In the genomic region with DNA sequence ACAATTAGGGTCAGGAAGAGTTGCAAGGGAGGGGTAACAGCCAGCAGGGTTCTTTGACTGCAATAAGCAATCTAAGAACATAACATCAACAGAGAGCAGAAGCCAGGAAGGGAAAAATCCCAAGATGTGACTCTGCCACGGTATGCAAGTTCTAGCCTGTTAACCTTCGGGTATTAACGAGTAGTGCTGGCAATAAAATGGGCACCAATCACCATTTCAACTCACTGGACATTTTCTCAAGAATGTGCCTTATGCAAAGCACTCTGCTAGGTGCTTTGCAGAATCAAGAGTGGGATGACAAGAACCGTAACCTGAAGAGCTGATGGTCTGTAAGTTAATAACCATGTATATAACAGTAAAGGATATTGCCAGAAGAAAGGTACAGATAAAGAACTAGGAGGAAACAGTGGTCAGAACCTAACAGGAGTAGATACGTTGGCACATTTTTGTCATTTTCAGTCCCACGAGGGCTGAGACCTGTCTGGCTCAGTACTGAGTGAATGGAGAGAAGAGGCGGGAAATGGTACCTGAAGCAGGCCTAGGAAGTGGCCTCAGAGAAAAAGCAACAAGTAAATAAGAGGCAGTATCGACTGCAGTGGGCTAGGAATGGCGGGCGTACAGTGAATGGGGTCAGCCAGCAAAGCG, we compare ENCODE assay signal across 8 cellular contexts. TPM values are rescaled to one million over a fixed set of nuclear protein-coding genes. Genes with fewer than 3 reads are reported as not detected.
DNase-seq lines count a peak whose midpoint lies in the region; ATAC-seq and TF ChIP-seq lines count a peak whose summit lies in the region.

No MANE protein-coding gene starts in this region.

- DNase-seq in GDM1 (lab: John Stamatoyannopoulos, UW) (peak; percentile 39), Karpas-422 (peak; percentile 72), ascending aorta (ENCODE audit: low spot score in 2 of 2) (no peak), iris pigment epithelial cell (ENCODE audit: low read depth) (peak; percentile 30), SIG-M5 treated with dmso at 0.1 percent for 504 hours (lab: John Stamatoyannopoulos, UW; ENCODE audit: unreplicated experiment) (no peak)
- DNase-seq in stimulated activated naive CD8-positive, alpha-beta T cell treated with anti-CD3 and anti-CD28 coated beads, Interleukin-15, amount 100 ng/mL, for 72 hours, result peak; percentile 10 to 11

- H3K4me3 ChIP-seq in Karpas-422 (ENCODE audit: low read length) (peak overlapping the region; percentile 90), ascending aorta (peak overlapping the region; percentile 86 to 92)

- H3K27ac ChIP-seq in Karpas-422 (ENCODE audit: low read length) (peak overlapping the region; percentile 92), ascending aorta (peak overlapping the region; percentile 79 to 81)

- H3K9ac ChIP-seq in Karpas-422 (ENCODE audit: low read length), result peak overlapping the region; percentile 98

- no peak overlapping the region for H2AFZ ChIP-seq in Karpas-422 (ENCODE audit: low read length)

- peak overlapping the region; percentile 88 to 97 for H3K4me3 Mint-ChIP-seq in stimulated activated naive CD8-positive, alpha-beta T cell treated with anti-CD3 and anti-CD28 coated beads, Interleukin-15, amount 100 ng/mL, for 72 hours

- TF ChIP-seq CTCF in ascending aorta (IDR thresholded peaks at IDR 0.05), result no peak

- peaks cover 46% of the 10 kb centered on the region for H3K4me1 ChIP-seq in Karpas-422 (ENCODE audit: low read length)
- H3K4me1 ChIP-seq in ascending aorta, result no peaks in the 10 kb centered on the region

- no peaks in the 10 kb centered on the region for H4K20me1 ChIP-seq in Karpas-422 (ENCODE audit: insufficient read depth, low read depth, low read length)

- H3K27ac Mint-ChIP-seq in stimulated activated naive CD8-positive, alpha-beta T cell treated with anti-CD3 and anti-CD28 coated beads, Interleukin-15, amount 100 ng/mL, for 72 hours, result peak overlapping the region; percentile 91 to 99

- H3K9me2 ChIP-seq in Karpas-422 (replicated peaks; ENCODE audit: insufficient read depth, low read length), result no peaks in the 10 kb centered on the region

- H3K27me3 ChIP-seq in Karpas-422 (ENCODE audit: low read length), result no peaks in the 10 kb centered on the region
- no peaks in the 10 kb centered on the region for H3K27me3 ChIP-seq in ascending aorta

- H3K9me3 Mint-ChIP-seq in stimulated activated naive CD8-positive, alpha-beta T cell treated with anti-CD3 and anti-CD28 coated beads, Interleukin-15, amount 100 ng/mL, for 72 hours, result no peaks in the 10 kb centered on the region

- ATAC-seq in GM21390 (IDR thresholded peaks at IDR 0.05; ENCODE audit: unreplicated experiment) (peak; percentile 5), HG02970 (IDR thresholded peaks at IDR 0.05; ENCODE audit: low FRiP score, unreplicated experiment) (no peak)
- peak; percentile 22 for ATAC-seq in stimulated activated naive CD8-positive, alpha-beta T cell treated with anti-CD3 and anti-CD28 coated beads, Interleukin-15, amount 100 ng/mL, for 72 hours

- H3K4me1 Mint-ChIP-seq in stimulated activated naive CD8-positive, alpha-beta T cell treated with anti-CD3 and anti-CD28 coated beads, Interleukin-15, amount 100 ng/mL, for 72 hours, result peaks cover 42% of the 10 kb centered on the region

- peaks cover 28% of the 10 kb centered on the region for H3K36me3 ChIP-seq in Karpas-422 (ENCODE audit: insufficient read depth, low read length)
- H3K36me3 ChIP-seq in ascending aorta, result no peaks in the 10 kb centered on the region

- H3K4me2 ChIP-seq in Karpas-422 (ENCODE audit: low read depth, low read length, poor library complexity, severe bottlenecking), result peak overlapping the region; percentile 94

- intact Hi-C loops in ascending aorta (cut with DNase I), result loop anchor here (2.0 to 10.0 kb wide), 4 partner anchors 31 to 461 kb away; a partner anchor contains a TSS

- peaks cover 73% of the 10 kb centered on the region for H3K79me2 ChIP-seq in Karpas-422 (ENCODE audit: low read length)

- H3K27me3 Mint-ChIP-seq in stimulated activated naive CD8-positive, alpha-beta T cell treated with anti-CD3 and anti-CD28 coated beads, Interleukin-15, amount 100 ng/mL, for 72 hours, result no peaks in the 10 kb centered on the region

- H3K9me3 ChIP-seq in Karpas-422 (ENCODE audit: low read length) (no peaks in the 10 kb centered on the region), ascending aorta (no peaks in the 10 kb centered on the region)

RNA-seq across cellular contexts. Expression of a gene that starts 2.7 kb away (rescaled TPM):
- total RNA-seq in Karpas-422 (2014; rRNA removed; shearing (Covaris generic); ENCODE audit: low replicate concordance), result 19.4 and 42.4 TPM in 2 replicates
- 0.64 TPM for total RNA-seq in ascending aorta

Comparison
In these comparisons a context has a peak if more than half of its experiments do, and no peak if none do; other contexts are left out.
1. DNase-seq: peak in GDM1 (single experiment), Karpas-422 (single experiment), iris pigment epithelial cell (single experiment) and stimulated activated naive CD8-positive, alpha-beta T cell treated with anti-CD3 and anti-CD28 coated beads, Interleukin-15, amount 100 ng/mL, for 72 hours (2 of 2); none in ascending aorta (0 of 2) and SIG-M5 treated with dmso at 0.1 percent for 504 hours (single experiment).
2. RNA of a gene that starts 2.7 kb away (total RNA-seq): 19.4 to 42.4 TPM in Karpas-422; 0.64 TPM in ascending aorta (single experiment); every median in the first group is over 10 times any median in the second.